Comparison of ENCODE assay signal across 8 cellular contexts in genomic region chr21:34889537-34890257, GRCh38.
DNase-seq lines count a peak whose midpoint lies in the region; ATAC-seq, FAIRE-seq and TF ChIP-seq lines count a peak whose summit lies in the region.

No MANE protein-coding gene starts in this region.

- peak in 1 of 2 donors; percentile 19 for TF ChIP-seq POLR2A in gastroesophageal sphincter (IDR thresholded peaks at IDR 0.05)
- no peak for TF ChIP-seq POLR2A in transverse colon (IDR thresholded peaks at IDR 0.05)

- FAIRE-seq in D721Med (lab: Jason Lieb, UNC) (no peak), pancreas (lab: Jason Lieb, UNC) (no peak)

- H3K27me3 ChIP-seq in RWPE2 (ENCODE audit: insufficient read depth, poor library complexity, severe bottlenecking) (no peaks in the 10 kb centered on the region), gastroesophageal sphincter (peaks cover 82% of the 10 kb centered on the region), pancreas (peaks cover 0 to 42% (median 15%) of the 10 kb centered on the region in 4 donors), transverse colon (peaks cover 55% of the 10 kb centered on the region)

- TF ChIP-seq CTCF in D721Med (IDR thresholded peaks at IDR 0.05; ENCODE audit: insufficient read depth, missing control alignments) (peak; percentile 51), RWPE2 (IDR thresholded peaks at IDR 0.05; ENCODE audit: poor library complexity, severe bottlenecking) (peak; percentile 97), gastroesophageal sphincter (IDR thresholded peaks at IDR 0.05) (peak; percentile 65 to 95 (median 87)), pancreas (IDR thresholded peaks at IDR 0.05) (peak; percentile 67 to 89 (median 83)), transverse colon (IDR thresholded peaks at IDR 0.05) (peak in 4 of 5 experiments; percentile 74 to 93 (median 79))

- DNase-seq in D721Med (ENCODE audit: insufficient read length, low spot score): no peak
- DNase-seq in HT1080 (ENCODE audit: low read depth): peak; percentile 68
- peak; percentile 82 for DNase-seq in RWPE2 (ENCODE audit: low spot score)
- peak; percentile 91 for DNase-seq in activated effector memory CD4-positive, alpha-beta T cell treated with anti-CD3 and anti-CD28 coated beads, Interleukin-2, amount 50 U/mL, for 16 hours
- peak; percentile 52 to 91 (median 74) for DNase-seq in pancreas
- peak; percentile 85 for DNase-seq in transverse colon

- H3K4me3 ChIP-seq in RWPE2 (ENCODE audit: severe bottlenecking) (peak overlapping the region; percentile 84), gastroesophageal sphincter (peak overlapping the region; percentile 44 to 77), pancreas (peak overlapping the region; percentile 68 to 79 (median 72)), transverse colon (peak overlapping the region; percentile 71 to 86 (median 74))

- no CpG with 5 or more reads among the region's 91 CpGs for WGBS in gastroesophageal sphincter (ENCODE audit: low coverage in 1 of 2), 2 donors
- WGBS in pancreas, 2 donors: 1% methylated on average over 81 to 91 of the region's 91 CpGs
- 1% methylated on average over 20 of the region's 91 CpGs; no CpG with 5 or more reads in 1 of the 2 donors for WGBS in transverse colon (ENCODE audit: low coverage in 1 of 2), 2 donors

- in situ Hi-C loops in transverse colon (cut with MboI; ENCODE audit: low pct_ligation_motif_present in 1 of 4, low pct_unique_long_range_greater_than_20kb in 1 of 4, low sequenced_read_pairs in 3 of 4): loop anchor here (5.0 to 25.0 kb wide), 6 partner anchors 145 to 1048 kb away; no protein-coding TSS in a partner anchor

- H3K27ac ChIP-seq in RWPE2 (ENCODE audit: poor library complexity, severe bottlenecking) (peak overlapping the region; percentile 99), gastroesophageal sphincter (peak overlapping the region; percentile 24 to 84 (median 82)), pancreas (peak overlapping the region; percentile 74 to 91 (median 86)), transverse colon (peak overlapping the region; percentile 95 to 99 (median 97))

- H3K4me1 ChIP-seq in RWPE2 (ENCODE audit: insufficient read depth, poor library complexity, severe bottlenecking): no peaks in the 10 kb centered on the region
- H3K4me1 ChIP-seq in gastroesophageal sphincter: peaks cover 0 to 55% (median 17%) of the 10 kb centered on the region in 3 donors
- peaks cover 0 to 7% (median 7%) of the 10 kb centered on the region in 3 donors for H3K4me1 ChIP-seq in pancreas
- peaks cover 0 to 36% (median 13%) of the 10 kb centered on the region in 4 donors for H3K4me1 ChIP-seq in transverse colon

- ATAC-seq in GM21360 (IDR thresholded peaks at IDR 0.05; ENCODE audit: unreplicated experiment) (peak; percentile 32), RWPE2 (ENCODE audit: low read depth) (peak; percentile 53), gastroesophageal sphincter (peak; percentile 67), pancreas (peak; percentile 55 to 72 (median 67))

- no peaks in the 10 kb centered on the region for H3K9me3 ChIP-seq in RWPE2 (ENCODE audit: severe bottlenecking)
- no peaks in the 10 kb centered on the region for H3K9me3 ChIP-seq in gastroesophageal sphincter
- H3K9me3 ChIP-seq in pancreas: no peaks in the 10 kb centered on the region
- H3K9me3 ChIP-seq in transverse colon: no peaks in the 10 kb centered on the region

- H3K36me3 ChIP-seq in RWPE2 (ENCODE audit: low read depth) (peaks cover 22% of the 10 kb centered on the region), gastroesophageal sphincter (no peaks in the 10 kb centered on the region), pancreas (no peaks in the 10 kb centered on the region), transverse colon (no peaks in the 10 kb centered on the region)

- TF ChIP-seq EP300 in gastroesophageal sphincter (IDR thresholded peaks at IDR 0.05) (no peak), transverse colon (IDR thresholded peaks at IDR 0.05; ENCODE audit: low read depth) (no peak)

- intact Hi-C loops in pancreas (cut with DNase I) (loop anchor here in 1 of 3 donors (5.0 to 10.0 kb wide), 2 partner anchors 145 to 513 kb away; no protein-coding TSS in a partner anchor), transverse colon (cut with DNase I; ENCODE audit: low total_unique reads) (loop anchor here (5.0 to 10.0 kb wide), 4 partner anchors 95 to 508 kb away; partner anchors contain the start of gene RUNX1)
